26 cellular contexts compared by ENCODE assay signal in the genomic region with DNA sequence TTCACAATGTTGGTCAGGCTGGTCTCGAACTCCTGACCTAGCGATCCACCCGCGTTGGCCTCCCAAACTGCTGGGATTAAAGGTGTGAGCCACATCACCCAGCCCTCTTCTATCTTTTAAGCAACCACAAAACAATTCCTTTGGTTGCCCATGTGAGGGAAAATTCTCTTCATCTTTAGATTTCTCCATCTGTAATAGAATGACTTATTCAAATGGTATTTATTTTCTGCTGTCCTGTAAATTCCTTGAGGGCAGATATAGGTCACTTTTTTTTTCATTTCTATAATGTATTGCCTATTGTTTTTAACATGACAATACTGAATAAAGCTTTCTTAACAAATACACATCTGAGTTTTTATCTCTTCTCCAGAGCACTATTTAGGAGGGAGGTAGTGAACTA.
DNase-seq lines count a peak whose midpoint lies in the region; ATAC-seq, FAIRE-seq and TF ChIP-seq lines count a peak whose summit lies in the region.
"Had no signal": no experiment of that assay in that cellular context is flagged by ENCODE, and none has a peak within 500 bp of the region (broad histone marks: within the 10 kb centered on the region; RNA-seq: fewer than 3 reads in every experiment).

No MANE protein-coding gene starts in this region.

- intact Hi-C loops in Caco-2 (cut with micrococcal nuclease; ENCODE audit: unreplicated experiment), result no loop called here

- no peaks in the 10 kb centered on the region for H3K27me3 Mint-ChIP-seq in Caco-2 (ENCODE audit: insufficient read depth, unreplicated experiment)
- H3K27me3 Mint-ChIP-seq: IgD-negative memory B cell; stimulated activated naive B cell treated with anti-CD40 and anti-IgM and Interleukin-4, amounts not matched to agents 10 μg/mL and 1 μg/mL and 100 μg/mL, for 72 hours had no signal

- H3K9me3 Mint-ChIP-seq in Caco-2 (ENCODE audit: unreplicated experiment), result no peaks in the 10 kb centered on the region

- H3K4me1 Mint-ChIP-seq in Caco-2 (ENCODE audit: low read depth, unreplicated experiment), result no peaks in the 10 kb centered on the region
- H3K4me1 Mint-ChIP-seq: IgD-negative memory B cell; natural killer cell; stimulated activated naive B cell treated with anti-CD40 and anti-IgM and Interleukin-4, amounts not matched to agents 10 μg/mL and 1 μg/mL and 100 μg/mL, for 72 hours had no signal

- H3K27ac Mint-ChIP-seq in Caco-2 (ENCODE audit: unreplicated experiment), result no peak overlapping the region
- H3K27ac Mint-ChIP-seq: IgD-negative memory B cell; natural killer cell; stimulated activated naive B cell treated with anti-CD40 and anti-IgM and Interleukin-4, amounts not matched to agents 10 μg/mL and 1 μg/mL and 100 μg/mL, for 72 hours had no signal

- no peak for TF ChIP-seq CTCF in choroid plexus epithelial cell (conservative IDR thresholded peaks at IDR 0.05; ENCODE audit: low read depth, low read length)
- no peak for TF ChIP-seq CTCF in Caco-2 (IDR thresholded peaks at IDR 0.05; ENCODE audit: insufficient read depth in 1 of 2, low read depth in 1 of 2, low read length in 1 of 2, severe bottlenecking in 1 of 2, unreplicated experiment in 1 of 2)

- POLR2A ChIA-PET in Caco-2 (lab: Charles Lee), result no interaction called here

- BruUV-seq in Caco-2 (replicated peaks; lab: Mats Ljungman, UMichigan), result no TSS peak

- no peaks in the 10 kb centered on the region for H3K27me3 ChIP-seq in Caco-2 (replicated peaks; ENCODE audit: control insufficient read depth, insufficient read depth, low read length)
- H3K27me3 ChIP-seq: gastroesophageal sphincter, sigmoid colon had no signal

- H3K36me3 ChIP-seq in Caco-2 (ENCODE audit: control insufficient read depth, insufficient read depth, low read length), result no peaks in the 10 kb centered on the region
- H3K36me3 ChIP-seq: gastroesophageal sphincter, sigmoid colon had no signal

- peak; percentile 66 for FAIRE-seq in RCC 7860 (lab: Jason Lieb, UNC)
- FAIRE-seq: colon, endometrium had no signal

- no peak overlapping the region for H3K27ac ChIP-seq in caudate nucleus (ENCODE audit: low read depth, low read length)
- H3K27ac ChIP-seq: gastroesophageal sphincter, parathyroid adenoma, sigmoid colon had no signal

- DNase-seq in GM03348 (ENCODE audit: low spot score) (peak; percentile 16), RCC 7860 (ENCODE audit: low spot score) (peak; percentile 72), choroid plexus epithelial cell (ENCODE audit: low read depth) (peak; percentile 36), non-pigmented ciliary epithelial cell (ENCODE audit: low read depth) (peak; percentile 62), Caco-2 (no peak), caudate nucleus (lab: John Stamatoyannopoulos, UW) (no peak)
- DNase-seq: activated gamma-delta T cell treated with Interleukin-2 at 50 U/mL for 16 hours; AML-193; amygdala; DND-41; GOT3; left cardiac atrium; natural killer cell; NCI-H2029; NCI-H510A; SHP77; sigmoid colon; stimulated activated naive B cell treated with anti-CD40 and anti-IgM and Interleukin-4, amounts not matched to agents 10 μg/mL and 1 μg/mL and 100 μg/mL, for 72 hours; T-helper 1 cell had no signal

- no peaks in the 10 kb centered on the region for H3K36me3 Mint-ChIP-seq in Caco-2 (ENCODE audit: insufficient read depth, unreplicated experiment)
- H3K36me3 Mint-ChIP-seq: IgD-negative memory B cell; natural killer cell; stimulated activated naive B cell treated with anti-CD40 and anti-IgM and Interleukin-4, amounts not matched to agents 10 μg/mL and 1 μg/mL and 100 μg/mL, for 72 hours had no signal

- no peaks in the 10 kb centered on the region for H3K9me3 ChIP-seq in Caco-2
- H3K9me3 ChIP-seq: gastroesophageal sphincter, sigmoid colon had no signal

- H3K4me1 ChIP-seq in Caco-2, result no peaks in the 10 kb centered on the region
- H3K4me1 ChIP-seq: gastroesophageal sphincter, parathyroid adenoma, sigmoid colon had no signal

- no peak overlapping the region for H3K4me3 Mint-ChIP-seq in Caco-2 (ENCODE audit: unreplicated experiment)
- H3K4me3 Mint-ChIP-seq: IgD-negative memory B cell; natural killer cell; stimulated activated naive B cell treated with anti-CD40 and anti-IgM and Interleukin-4, amounts not matched to agents 10 μg/mL and 1 μg/mL and 100 μg/mL, for 72 hours had no signal

- H3K4me3 ChIP-seq in choroid plexus epithelial cell (ENCODE audit: low read depth, low read length), result no peak overlapping the region
- no peak overlapping the region for H3K4me3 ChIP-seq in Caco-2 (ENCODE audit: low read depth, low read length)
- H3K4me3 ChIP-seq: gastroesophageal sphincter, sigmoid colon had no signal

- no peak for ATAC-seq in HG03097 (IDR thresholded peaks at IDR 0.05; ENCODE audit: low FRiP score, unreplicated experiment)
- ATAC-seq in HG02840 (IDR thresholded peaks at IDR 0.05; ENCODE audit: low FRiP score, unreplicated experiment), result no peak
- ATAC-seq: gastroesophageal sphincter; left cardiac atrium; natural killer cell; stimulated activated naive B cell treated with anti-CD40 and anti-IgM and Interleukin-4, amounts not matched to agents 10 μg/mL and 1 μg/mL and 100 μg/mL, for 72 hours had no signal

- CTCF ChIA-PET in Caco-2 (lab: Charles Lee), result no interaction called here

Comparison
In these comparisons a context has a peak if more than half of its experiments do, and no peak if none do; other contexts are left out.
1. DNase-seq: peak in GM03348 (single experiment), RCC 7860 (single experiment), choroid plexus epithelial cell (single experiment) and non-pigmented ciliary epithelial cell (single experiment); none in Caco-2 (0 of 2) and caudate nucleus (0 of 61).